Comparison of ENCODE assay signal across 12 cellular contexts in genomic region chr6:16805190-16805860, GRCh38. TPM values are rescaled to one million over a fixed set of nuclear protein-coding genes. Genes with fewer than 3 reads are reported as not detected.
DNase-seq lines count a peak whose midpoint lies in the region; ATAC-seq, FAIRE-seq and TF ChIP-seq lines count a peak whose summit lies in the region.
"Had no signal": no experiment of that assay in that cellular context is flagged by ENCODE, and none has a peak within 500 bp of the region (broad histone marks: within the 10 kb centered on the region; RNA-seq: fewer than 3 reads in every experiment).

No MANE protein-coding gene starts in this region.

- H4K20me1 ChIP-seq in K562 (replicated peaks; ENCODE audit: control insufficient read depth, insufficient read depth, low read length), result no peaks in the 10 kb centered on the region

- CTCF ChIA-PET in MCF 10A (lab: Yijun Ruan, JAX) (interaction anchor here (0.6 to 2.0 kb wide), 7 partner anchors 9 to 549 kb away, joined by 3 to 7 read pairs (median 5); no protein-coding TSS in a partner anchor), K562 (lab: Yijun Ruan, JAX; ENCODE audit: low intra/inter-chr PET ratio) (no interaction called here)

- H3K9me3 ChIP-seq in breast epithelium (peaks cover 5 to 11% of the 10 kb centered on the region in 2 donors), K562 (replicated peaks; ENCODE audit: control insufficient read depth, insufficient read depth, low read depth, low read length) (no peaks in the 10 kb centered on the region)

- BruUV-seq in MCF 10A (replicated peaks; lab: Mats Ljungman, UMichigan), result no TSS peak
- BruUV-seq in K562 (replicated peaks; lab: Mats Ljungman, UMichigan), result no TSS peak

- in situ Hi-C loops in K562 (cut with MboI), result no loop called here

- H2AFZ ChIP-seq in K562 (ENCODE audit: low read depth, low read length), result no peak overlapping the region

- intact Hi-C loops in MCF 10A (cut with micrococcal nuclease) (no loop called here), breast epithelium (cut with DNase I; ENCODE audit: low total_unique reads) (no loop called here), K562 (cut with micrococcal nuclease) (no loop called here)

- FAIRE-seq in K562 (lab: Jason Lieb, UNC), result no peak

- no peak for TF ChIP-seq RAD21 in K562 (CRISPR knock-in tag; conservative IDR thresholded peaks at IDR 0.05 in 1 of 2, IDR thresholded peaks at IDR 0.05 in 1 of 2)

- peaks cover 20% of the 10 kb centered on the region for H3K9me3 Mint-ChIP-seq in MCF 10A (ENCODE audit: unreplicated experiment)
- H3K9me3 Mint-ChIP-seq in type B pancreatic cell, result peaks cover 15% of the 10 kb centered on the region

- H3K9ac ChIP-seq in K562 (ENCODE audit: insufficient read depth in 1 of 2, low read depth in 2 of 2, low read length in 2 of 2), result no peak overlapping the region

- TF ChIP-seq POLR2A in breast epithelium (IDR thresholded peaks at IDR 0.05) (no peak), K562 (conservative IDR thresholded peaks at IDR 0.05) (no peak)

- peak; percentile 31 for DNase-seq in MCF 10A (ENCODE audit: unreplicated experiment)
- no peak for DNase-seq in breast epithelium (ENCODE audit: low spot score in 2 of 2)
- no peak for DNase-seq in K562 (ENCODE audit: extremely low read depth in 1 of 4, low spot score in 3 of 4)
- DNase-seq in iPS-NIHi11 (ENCODE audit: low spot score), result peak; percentile 25
- DNase-seq in type B pancreatic cell (ENCODE audit: extremely low spot score, unreplicated experiment), result no peak
- DNase-seq in NCI-H2107 (lab: John Stamatoyannopoulos, UW), result no peak
- no peak for DNase-seq in epidermal melanocyte (ENCODE audit: insufficient read length, low spot score)
- no peak for DNase-seq in GDM1 (lab: John Stamatoyannopoulos, UW)
- DNase-seq: foreskin melanocyte, HCEC 1CT, MM.1S had no signal

- H3K4me1 ChIP-seq in breast epithelium (no peaks in the 10 kb centered on the region), K562 (replicated peaks in 1 of 2; ENCODE audit: control insufficient read depth in 2 of 2, insufficient read depth in 2 of 2, low read length in 2 of 2) (no peaks in the 10 kb centered on the region)

- H3K4me3 ChIP-seq in breast epithelium, result no peak overlapping the region
- H3K4me3 ChIP-seq in K562, result no peak overlapping the region
- H3K4me3 ChIP-seq: lung had no signal

- no peaks in the 10 kb centered on the region for H3K36me3 Mint-ChIP-seq in MCF 10A (ENCODE audit: insufficient read depth, unreplicated experiment)
- no peaks in the 10 kb centered on the region for H3K36me3 Mint-ChIP-seq in type B pancreatic cell

- H3K27ac ChIP-seq in breast epithelium, result no peak overlapping the region
- H3K27ac ChIP-seq in K562 (ENCODE audit: extremely low read depth, low read depth, low read length), result no peak overlapping the region

- H3K4me1 Mint-ChIP-seq in MCF 10A (ENCODE audit: insufficient read depth, unreplicated experiment), result peaks cover 13% of the 10 kb centered on the region
- H3K4me1 Mint-ChIP-seq in type B pancreatic cell (ENCODE audit: unreplicated experiment), result peaks cover 40% of the 10 kb centered on the region

- POLR2A ChIA-PET in MCF 10A (lab: Yijun Ruan, JAX) (interaction anchor here (0.7 to 1.7 kb wide), 7 partner anchors 10 to 728 kb away, joined by 3 to 6 read pairs (median 3); no protein-coding TSS in a partner anchor), K562 (lab: Yijun Ruan, JAX) (interaction anchor here (0.8 to 2.8 kb wide), 2 partner anchors 8 to 24 kb away, joined by 3 to 7 read pairs; no protein-coding TSS in a partner anchor)

- H3K27me3 ChIP-seq in breast epithelium (no peaks in the 10 kb centered on the region), K562 (ENCODE audit: control insufficient read depth in 2 of 2, insufficient read depth in 2 of 2, low read length in 2 of 2) (peaks cover 10 to 11% of the 10 kb centered on the region in 2 experiments)

- H3K4me3 Mint-ChIP-seq in MCF 10A (ENCODE audit: unreplicated experiment), result no peak overlapping the region
- peak overlapping the region; percentile 18 for H3K4me3 Mint-ChIP-seq in type B pancreatic cell

- no peak for TF ChIP-seq EP300 in K562 (IDR thresholded peaks at IDR 0.05; ENCODE audit: low read length)

- H3K9me1 ChIP-seq in K562 (ENCODE audit: control insufficient read depth, insufficient read depth, low read length), result no peaks in the 10 kb centered on the region

- ATAC-seq in K562, result peak; percentile 42; the same call in 2 of the 3 replicates

- H3K36me3 ChIP-seq in breast epithelium, result no peaks in the 10 kb centered on the region
- H3K36me3 ChIP-seq in K562 (ENCODE audit: control insufficient read depth, insufficient read depth, low read length), result no peaks in the 10 kb centered on the region

- TF ChIP-seq CTCF in MCF 10A (IDR thresholded peaks at IDR 0.05; ENCODE audit: unreplicated experiment) (no peak), breast epithelium (IDR thresholded peaks at IDR 0.05) (no peak), K562 (IDR thresholded peaks at IDR 0.05 in 2 of 3, conservative IDR thresholded peaks at IDR 0.05 in 1 of 3; ENCODE audit: insufficient read depth in 2 of 3, low read depth in 1 of 3, low read length in 3 of 3) (no peak), type B pancreatic cell (conservative IDR thresholded peaks at IDR 0.05) (no peak)

- H3K27ac Mint-ChIP-seq in MCF 10A (ENCODE audit: low read depth, unreplicated experiment) (no peak overlapping the region), type B pancreatic cell (peak overlapping the region; percentile 6)

- 2% methylated on average over 5 of the region's 5 CpGs for WGBS in K562 (ENCODE audit: insufficient coverage, low coverage, missing lambda C conversion rate)

- H3K4me2 ChIP-seq in K562 (ENCODE audit: insufficient read depth, low read length), result no peak overlapping the region

- H3K27me3 Mint-ChIP-seq in MCF 10A (ENCODE audit: insufficient read depth, unreplicated experiment) (no peaks in the 10 kb centered on the region), type B pancreatic cell (no peaks in the 10 kb centered on the region)

- H3K79me2 ChIP-seq in K562 (ENCODE audit: control insufficient read depth, insufficient read depth, low read length), result no peaks in the 10 kb centered on the region

TF ChIP-seq in K562, 482 proteins besides CTCF, POLR2A, EP300 and RAD21:
- no peak for TF ChIP-seq PHB2 (IDR thresholded peaks at IDR 0.05; ENCODE audit: low read depth)
- 0 out of 2 replicates have a peak, but pooled peaks have one; percentile 12 for TF ChIP-seq PKNOX1 (IDR thresholded peaks at IDR 0.05)
- TF ChIP-seq CEBPG (CRISPR knock-in tag; IDR thresholded peaks at IDR 0.05), result no peak
- TF ChIP-seq CEBPG (tag; conservative IDR thresholded peaks at IDR 0.05 in 1 of 2, IDR thresholded peaks at IDR 0.05 in 1 of 2), result 0 out of 4 replicates have a peak, but pooled peaks of 1 of the 2 experiments have one; percentile 5

RNA-seq across cellular contexts. Expression of gene ATXN1, which starts 44.1 kb away (rescaled TPM):
- total RNA-seq in MCF 10A (2022) (16.5 and 34.5 TPM in 2 replicates), breast epithelium (10 to 100 TPM; 26.7 to 63.2 (median 37.4) TPM), K562 (2014; rRNA removed) (under 0.01 and 0.41 TPM in 2 replicates), K562 (2014; rRNA removed; fragmentation: Illumina TruSeq; extraction: Trizol) (0.29 and 0.47 TPM in 2 replicates), K562 (2015; rRNA removed; fragmentation: Illumina TruSeq; extraction: Trizol) (0.80 and 0.94 TPM in 2 replicates), K562 (2021) (0.60 and 0.63 TPM in 2 replicates), type B pancreatic cell (ENCODE audit: low replicate concordance) (33.7 and 35.1 TPM in 2 replicates)
- 1.0 and 1.9 TPM in 2 replicates for total RNA-seq in K562 (2011; cell fraction: chromatin; rRNA removed; ENCODE audit: low replicate concordance)
- 1.3 and 1.8 TPM in 2 replicates for total RNA-seq in K562 (2011; cell fraction: nucleolus; rRNA removed)
- 0.88 and 1.4 TPM in 2 replicates for total RNA-seq in K562 (2011; cell fraction: nucleoplasm; rRNA removed)
- polyA plus RNA-seq in K562 (2011; rRNA removed) (0.81 and 1.6 TPM in 2 replicates), K562 (2014; fragmentation: Illumina TruSeq; extraction: Trizol) (0.37 and 0.46 TPM in 2 replicates), K562 (2014; fragmentation: Nextera tagmentation; extraction: Ambion mirVana) (1 to 10 TPM in 1 of 2 experiments, under 1 TPM in 1; 0.58 to 1.2 TPM), K562 (2014; rRNA removed) (0.15 and 1.9 TPM in 2 replicates)
- polyA plus RNA-seq in K562 (2011; cell fraction: cytosol; rRNA removed), result 1.4 and 2.0 TPM in 2 replicates
- polyA plus RNA-seq in K562 (2011; cell fraction: nucleus; rRNA removed), result 4.1 and 5.8 TPM in 2 replicates
- 1.9 and 2.3 TPM in 2 replicates for polyA plus RNA-seq in K562 (2012)
- polyA minus RNA-seq in K562 (2011; rRNA and poly(A)+ RNA removed), result 0.81 and 2.5 TPM in 2 replicates
- 1.4 and 2.0 TPM in 2 replicates for polyA minus RNA-seq in K562 (2011; cell fraction: cytosol; rRNA and poly(A)+ RNA removed)
- polyA minus RNA-seq in K562 (2011; cell fraction: nucleus; rRNA and poly(A)+ RNA removed), result 1.1 TPM in 2 replicates

Comparison
In these comparisons a context has a peak if more than half of its experiments do, and no peak if none do; other contexts are left out.
1. DNase-seq: peak in MCF 10A (single experiment) and iPS-NIHi11 (single experiment); none in breast epithelium (0 of 2), K562 (0 of 4), type B pancreatic cell (single experiment), NCI-H2107 (single experiment), epidermal melanocyte (single experiment) and GDM1 (single experiment).